In genomic region chr19:29941828-29942403, GRCh38 we compare ENCODE assay signal across 1 cellular context.
TF ChIP-seq lines count a peak whose summit lies in the region.

URI1 (plus strand) TSS chr19:29942239; CDS start chr19:29942548, 309 bp downstream.

TF ChIP-seq in K562, 482 proteins besides CTCF, POLR2A, EP300 and RAD21 (continued from another document and continues in another):
- TF ChIP-seq BCLAF1 (IDR thresholded peaks at IDR 0.05; ENCODE audit: borderline replicate concordance in 1 of 2, control insufficient read depth in 1 of 2, low read depth in 2 of 2, low read length in 1 of 2) (no peak), ELK1 (CRISPR knock-in tag; IDR thresholded peaks at IDR 0.05) (no peak), PTRF (tag; IDR thresholded peaks at IDR 0.05) (no peak), SUPT5H (IDR thresholded peaks at IDR 0.05) (peak; percentile 64), HES1 (IDR thresholded peaks at IDR 0.05; ENCODE audit: low read depth) (no peak), ZC3H4 (CRISPR knock-in tag; IDR thresholded peaks at IDR 0.05; ENCODE audit: borderline replicate concordance) (no peak), SIX5 (IDR thresholded peaks at IDR 0.05; ENCODE audit: borderline replicate concordance in 1 of 2, insufficient read depth in 1 of 2, low read depth in 1 of 2, low read length in 2 of 2) (no peak), ZNF174 (CRISPR knock-in tag; IDR thresholded peaks at IDR 0.05) (no peak), KDM2B (CRISPR knock-in tag; IDR thresholded peaks at IDR 0.05) (no peak), TCF3 (CRISPR knock-in tag; IDR thresholded peaks at IDR 0.05) (no peak), ZNF395 (CRISPR knock-in tag; IDR thresholded peaks at IDR 0.05) (no peak), YBX1 (IDR thresholded peaks at IDR 0.05) (no peak), TFAP4 (CRISPR knock-in tag; IDR thresholded peaks at IDR 0.05; ENCODE audit: borderline replicate concordance) (no peak), ZNF184 (CRISPR knock-in tag; IDR thresholded peaks at IDR 0.05) (no peak), E4F1 (CRISPR knock-in tag; IDR thresholded peaks at IDR 0.05; ENCODE audit: borderline replicate concordance) (no peak), FOXJ3 (CRISPR knock-in tag; IDR thresholded peaks at IDR 0.05) (no peak), SRSF7 (optimal IDR thresholded peaks at IDR 0.05; ENCODE audit: low read depth, low read length) (no peak), ZBTB43 (CRISPR knock-in tag; IDR thresholded peaks at IDR 0.05) (no peak), CBX1 (IDR thresholded peaks at IDR 0.05; ENCODE audit: low read depth) (0 out of 2 replicates have a peak, but pooled peaks have one; percentile 32), SLC30A9 (CRISPR knock-in tag; IDR thresholded peaks at IDR 0.05) (no peak), ATF4 (CRISPR knock-in tag; IDR thresholded peaks at IDR 0.05) (no peak), ZNF695 (CRISPR knock-in tag; IDR thresholded peaks at IDR 0.05) (no peak), KLF6 (CRISPR knock-in tag; IDR thresholded peaks at IDR 0.05; ENCODE audit: borderline replicate concordance) (no peak), CREB3 (tag; conservative IDR thresholded peaks at IDR 0.05; ENCODE audit: low read depth) (no peak), ZFP30 (CRISPR knock-in tag; IDR thresholded peaks at IDR 0.05; ENCODE audit: borderline replicate concordance) (no peak), PHB (CRISPR knock-in tag; IDR thresholded peaks at IDR 0.05) (no peak), ZBTB7A (IDR thresholded peaks at IDR 0.05; ENCODE audit: borderline replicate concordance, control insufficient read depth, low read depth, low read length) (no peak), BMI1 (IDR thresholded peaks at IDR 0.05; ENCODE audit: low read length) (no peak), CBFA2T2 (conservative IDR thresholded peaks at IDR 0.05) (no peak), BDP1 (IDR thresholded peaks at IDR 0.05; ENCODE audit: insufficient read depth, insufficient read length) (no peak), ZNF274 (IDR thresholded peaks at IDR 0.05; ENCODE audit: borderline replicate concordance, low read depth, low read length) (no peak), CBX2 (IDR thresholded peaks at IDR 0.05; ENCODE audit: insufficient read depth, low read length, poor library complexity, severe bottlenecking) (no peak), ZNF263 (CRISPR knock-in tag; IDR thresholded peaks at IDR 0.05; ENCODE audit: borderline replicate concordance) (no peak), ZNF740 (CRISPR knock-in tag; IDR thresholded peaks at IDR 0.05) (no peak), ZNF740 (tag; IDR thresholded peaks at IDR 0.05) (no peak), IFI16 (CRISPR knock-in tag; IDR thresholded peaks at IDR 0.05) (no peak), RBM25 (IDR thresholded peaks at IDR 0.05; ENCODE audit: low read depth, low read length, severe bottlenecking) (no peak), ARID1B (IDR thresholded peaks at IDR 0.05) (no peak), CUX1 (CRISPR knock-in tag; IDR thresholded peaks at IDR 0.05) (no peak), GABPB2 (CRISPR knock-in tag; conservative IDR thresholded peaks at IDR 0.05) (no peak)
